ENCODE assay signal across 1 cellular context in the genomic region with DNA sequence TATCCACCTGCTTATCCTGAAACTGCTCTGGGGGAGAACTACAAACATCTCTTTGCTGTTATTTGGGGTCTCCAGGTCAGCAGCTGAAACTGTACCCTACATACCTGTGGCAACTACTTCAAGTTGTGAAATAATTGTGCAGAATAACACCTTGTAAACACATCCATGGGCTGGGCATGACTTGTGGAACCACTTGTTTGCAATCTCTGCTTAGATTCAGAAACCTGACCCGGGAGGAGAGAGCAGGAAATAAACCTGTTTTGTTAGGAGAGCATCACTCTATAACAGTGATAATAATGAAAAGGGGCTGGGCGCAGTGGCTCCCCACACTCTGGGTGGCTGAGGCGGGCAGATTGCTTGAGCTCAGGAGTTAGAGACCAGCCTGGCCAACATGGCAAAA.
TF ChIP-seq lines count a peak whose summit lies in the region.

No MANE protein-coding gene starts in this region.

TF ChIP-seq in A549, 52 proteins besides CTCF, POLR2A, EP300 and RAD21 (continued from another document):
- TF ChIP-seq, protein P1, sequence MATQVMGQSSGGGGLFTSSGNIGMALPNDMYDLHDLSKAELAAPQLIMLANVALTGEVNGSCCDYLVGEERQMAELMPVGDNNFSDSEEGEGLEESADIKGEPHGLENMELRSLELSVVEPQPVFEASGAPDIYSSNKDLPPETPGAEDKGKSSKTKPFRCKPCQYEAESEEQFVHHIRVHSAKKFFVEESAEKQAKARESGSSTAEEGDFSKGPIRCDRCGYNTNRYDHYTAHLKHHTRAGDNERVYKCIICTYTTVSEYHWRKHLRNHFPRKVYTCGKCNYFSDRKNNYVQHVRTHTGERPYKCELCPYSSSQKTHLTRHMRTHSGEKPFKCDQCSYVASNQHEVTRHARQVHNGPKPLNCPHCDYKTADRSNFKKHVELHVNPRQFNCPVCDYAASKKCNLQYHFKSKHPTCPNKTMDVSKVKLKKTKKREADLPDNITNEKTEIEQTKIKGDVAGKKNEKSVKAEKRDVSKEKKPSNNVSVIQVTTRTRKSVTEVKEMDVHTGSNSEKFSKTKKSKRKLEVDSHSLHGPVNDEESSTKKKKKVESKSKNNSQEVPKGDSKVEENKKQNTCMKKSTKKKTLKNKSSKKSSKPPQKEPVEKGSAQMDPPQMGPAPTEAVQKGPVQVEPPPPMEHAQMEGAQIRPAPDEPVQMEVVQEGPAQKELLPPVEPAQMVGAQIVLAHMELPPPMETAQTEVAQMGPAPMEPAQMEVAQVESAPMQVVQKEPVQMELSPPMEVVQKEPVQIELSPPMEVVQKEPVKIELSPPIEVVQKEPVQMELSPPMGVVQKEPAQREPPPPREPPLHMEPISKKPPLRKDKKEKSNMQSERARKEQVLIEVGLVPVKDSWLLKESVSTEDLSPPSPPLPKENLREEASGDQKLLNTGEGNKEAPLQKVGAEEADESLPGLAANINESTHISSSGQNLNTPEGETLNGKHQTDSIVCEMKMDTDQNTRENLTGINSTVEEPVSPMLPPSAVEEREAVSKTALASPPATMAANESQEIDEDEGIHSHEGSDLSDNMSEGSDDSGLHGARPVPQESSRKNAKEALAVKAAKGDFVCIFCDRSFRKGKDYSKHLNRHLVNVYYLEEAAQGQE (IDR thresholded peaks at IDR 0.05): no peak
- TF ChIP-seq FOSB (CRISPR knock-in tag; IDR thresholded peaks at IDR 0.05) (no peak), CEBPB (IDR thresholded peaks at IDR 0.05) (no peak), FOXS1 (CRISPR knock-in tag; IDR thresholded peaks at IDR 0.05) (no peak)
TF ChIP-seq in A549: peak in this region for 0.
